ENCODE assay signal across 16 cellular contexts in genomic region chr3:154872089-154872488, GRCh38.
"Had no signal": no experiment of that assay in that cellular context is flagged by ENCODE, and none has a peak within 500 bp of the region (broad histone marks: within the 10 kb centered on the region; RNA-seq: fewer than 3 reads in every experiment).

No MANE protein-coding gene starts in this region.

- H3K27me3 ChIP-seq: cardiac muscle cell, esophagus muscularis mucosa, gastroesophageal sphincter, neutrophil, pancreas, right lobe of liver, spleen, upper lobe of right lung had no signal

- DNase-seq: activated CD4-positive, alpha-beta T cell treated with anti-CD3 and anti-CD28 coated beads, Interleukin-2, amount 50 U/mL, for 4 hours; activated gamma-delta T cell; activated T-cell treated with anti-CD3 and anti-CD28 coated beads, Interleukin-2, amount 50 U/mL, for 72 hours; amniotic stem cell; effector CD8-positive, alpha-beta T cell; left colon; naive B cell; pancreas; right lobe of liver; spleen; stimulated activated naive CD4-positive, alpha-beta T cell; upper lobe of right lung had no signal

- H3K27ac ChIP-seq: cardiac muscle cell, esophagus muscularis mucosa, gastroesophageal sphincter, neutrophil, pancreas, right lobe of liver, spleen, upper lobe of right lung had no signal

- ATAC-seq: activated T-cell treated with anti-CD3 and anti-CD28 coated beads, Interleukin-2, amount 50 U/mL, for 72 hours; gastroesophageal sphincter; left colon; pancreas; right lobe of liver; upper lobe of right lung had no signal

- H3K4me3 ChIP-seq: cardiac muscle cell, esophagus muscularis mucosa, gastroesophageal sphincter, pancreas, right lobe of liver, spleen, upper lobe of right lung had no signal

- H3K4me1 ChIP-seq: esophagus muscularis mucosa, gastroesophageal sphincter, pancreas, right lobe of liver, upper lobe of right lung had no signal

- FAIRE-seq: pancreas had no signal

- H3K36me3 ChIP-seq: cardiac muscle cell, esophagus muscularis mucosa, gastroesophageal sphincter, neutrophil, pancreas, right lobe of liver, spleen, upper lobe of right lung had no signal

- H3K9me3 ChIP-seq: esophagus muscularis mucosa, gastroesophageal sphincter, neutrophil, pancreas, right lobe of liver, spleen had no signal
